8 cellular contexts compared by ENCODE assay signal in the genomic region with DNA sequence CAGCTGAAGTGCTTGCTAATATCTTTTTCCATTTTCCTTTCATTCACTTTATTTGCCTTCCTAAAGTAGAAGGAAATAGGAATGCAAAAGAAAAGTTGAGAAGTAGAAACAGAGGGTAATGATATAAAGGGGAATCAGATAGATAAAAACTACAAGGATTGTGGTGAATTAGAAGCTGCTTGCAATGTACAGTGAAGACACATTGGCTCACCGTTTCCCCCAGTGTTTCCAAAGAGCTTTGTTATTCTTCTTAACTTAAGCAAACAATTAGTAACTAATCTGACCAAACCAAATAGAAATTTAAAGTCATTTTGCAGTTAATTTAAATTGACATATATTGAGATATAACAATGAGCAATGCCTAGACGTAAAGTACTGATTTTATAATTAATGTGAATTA.
"Had no signal": no experiment of that assay in that cellular context is flagged by ENCODE, and none has a peak within 500 bp of the region (broad histone marks: within the 10 kb centered on the region; RNA-seq: fewer than 3 reads in every experiment).

No MANE protein-coding gene starts in this region.

- H3K4me3 ChIP-seq: GM23248, HAP-1 had no signal

- H3K9ac ChIP-seq: GM23248 had no signal

- DNase-seq: GM23248, GOT3, H7, HFFc6, KBM-7 had no signal

- H3K36me3 ChIP-seq: HAP-1 had no signal

- ATAC-seq: HCT116 had no signal

- H3K4me1 ChIP-seq: HAP-1 had no signal

- H3K9me3 ChIP-seq: HAP-1 had no signal

- FAIRE-seq: HTR-8/SVneo had no signal

- H2AFZ ChIP-seq: GM23248 had no signal

- H3K27ac ChIP-seq: GM23248 had no signal
